In genomic region chr1:2363847-2364513, GRCh38 we compare ENCODE assay signal across 35 cellular contexts.
"Had no signal": no experiment of that assay in that cellular context is flagged by ENCODE, and none has a peak within 500 bp of the region (broad histone marks: within the 10 kb centered on the region; RNA-seq: fewer than 3 reads in every experiment).

No MANE protein-coding gene starts in this region.

- H3K4me3 ChIP-seq: MG63 had no signal

- DNase-seq: Karpas-422, Kasumi-1, MG63, MM.1S, MV-4-11, NCI-H1048, NCI-H1092, NCI-H1092 treated with DMSO at 0.1 percent for 48 hours, NCI-H1105, NCI-H1105 treated with DMSO at 0.1 percent for 48 hours, NCI-H1417, NCI-H1417 treated with DMSO at 0.1 percent for 48 hours, NCI-H1436, NCI-H1436 treated with DMSO at 0.1 percent for 48 hours, NCI-H146, NCI-H1694, NCI-H1694 treated with DMSO at 0.1 percent for 48 hours, NCI-H187, NCI-H187 treated with DMSO at 0.1 percent for 48 hours, NCI-H1930, NCI-H2029, NCI-H2029 treated with DMSO at 0.1 percent for 48 hours, NCI-H2081, NCI-H2081 treated with DMSO at 0.1 percent for 48 hours, NCI-H2107, NCI-H2171, NCI-H2171 treated with DMSO at 0.1 percent for 48 hours, NCI-H2227 treated with DMSO at 0.1 percent for 48 hours, NCI-H226, NCI-H345, NCI-H446, NCI-H446 treated with DMSO at 0.1 percent for 48 hours, NCI-H510A, NCI-H510A treated with DMSO at 0.1 percent for 48 hours, NCI-H524 had no signal

- H3K36me3 ChIP-seq: MG63 had no signal

- H3K27me3 ChIP-seq: MG63 had no signal
